In the genomic region with DNA sequence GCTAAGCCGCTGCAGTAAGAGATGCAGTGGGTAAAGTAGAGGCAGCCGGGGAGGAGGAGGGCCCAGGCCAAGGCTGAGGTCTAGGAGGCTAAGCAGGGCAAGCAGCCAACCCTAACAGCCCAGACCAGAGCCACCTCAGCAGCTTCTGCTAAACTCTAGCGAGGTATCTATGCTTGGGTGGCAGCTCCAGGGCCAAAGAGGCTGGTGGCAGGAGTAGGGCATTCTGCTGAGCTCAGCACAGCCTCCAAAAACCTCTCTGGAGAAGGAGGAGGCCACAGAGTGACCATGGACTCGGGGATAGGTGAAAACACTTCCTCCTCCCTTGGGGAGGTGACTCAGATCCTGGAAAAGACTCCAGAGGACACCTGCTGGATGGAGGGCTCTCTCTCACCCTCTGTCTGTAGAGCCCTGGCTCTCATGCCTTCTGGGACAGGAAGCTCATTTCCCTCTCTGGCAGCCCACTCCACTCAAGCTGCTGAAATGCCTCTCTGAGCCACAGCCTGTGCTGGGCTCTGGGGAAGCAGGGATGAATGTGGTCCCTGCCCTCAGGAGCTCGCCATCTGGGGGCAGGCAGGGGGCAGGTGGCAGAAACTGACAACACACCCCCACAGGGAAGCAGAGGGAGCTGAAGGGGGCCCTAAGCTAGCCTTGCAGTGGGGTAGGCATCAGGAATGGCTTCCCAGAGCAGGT, we compare ENCODE assay signal across 16 cellular contexts. TPM values are rescaled to one million over a fixed set of nuclear protein-coding genes. Genes with fewer than 3 reads are reported as not detected.
DNase-seq lines count a peak whose midpoint lies in the region; ATAC-seq and TF ChIP-seq lines count a peak whose summit lies in the region.
"Had no signal": no experiment of that assay in that cellular context is flagged by ENCODE, and none has a peak within 500 bp of the region (broad histone marks: within the 10 kb centered on the region; RNA-seq: fewer than 3 reads in every experiment).

No MANE protein-coding gene starts in this region.

- peak; percentile 34 for DNase-seq in activated effector memory CD4-positive, alpha-beta T cell treated with anti-CD3 and anti-CD28 coated beads, Interleukin-2, amount 50 U/mL, for 16 hours
- no peak for DNase-seq in activated effector memory CD4-positive, alpha-beta T cell treated with Interleukin-2 at 50 U/mL for 16 hours
- DNase-seq in MG63 = peak; percentile 36
- DNase-seq in epithelial cell of proximal tubule (ENCODE audit: low read depth) = no peak
- DNase-seq in upper lobe of right lung = peak; percentile 46
- DNase-seq in stimulated activated naive CD4-positive, alpha-beta T cell (lab: John Stamatoyannopoulos, UW) = no peak
- DNase-seq: activated CD4-positive, alpha-beta T cell treated with anti-CD3 and anti-CD28 coated beads, Interleukin-2, amount 50 U/mL, for 1 hour; activated T-cell treated with anti-CD3 and anti-CD28 coated beads for 4 hours; cortex of kidney; glutamatergic neuron; NCI-H1048; right cardiac atrium; SJCRH30; stimulated activated CD4-positive, alpha-beta T cell treated with anti-CD3 and anti-CD28 coated beads, Interleukin-1b, Interleukin-23, amount 100 ng/mL, for 48 hours had no signal

- no peaks in the 10 kb centered on the region for H3K4me1 ChIP-seq in upper lobe of right lung
- H3K4me1 ChIP-seq: SJCRH30 had no signal

- no peak overlapping the region for H3K27ac ChIP-seq in upper lobe of right lung
- H3K27ac ChIP-seq: SJCRH30 had no signal

- H3K36me3 ChIP-seq in MG63 (no peaks in the 10 kb centered on the region), upper lobe of right lung (no peaks in the 10 kb centered on the region)
- H3K36me3 ChIP-seq: SJCRH30 had no signal

- H3K27me3 ChIP-seq in MG63 (no peaks in the 10 kb centered on the region), upper lobe of right lung (no peaks in the 10 kb centered on the region)

- H3K4me3 ChIP-seq in MG63 = no peak overlapping the region
- no peak overlapping the region for H3K4me3 ChIP-seq in epithelial cell of proximal tubule (ENCODE audit: low read depth, low read length)
- no peak overlapping the region for H3K4me3 ChIP-seq in upper lobe of right lung
- H3K4me3 ChIP-seq: SJCRH30 had no signal

- ATAC-seq in upper lobe of right lung = peak; percentile 42
- ATAC-seq in HG02885 (IDR thresholded peaks at IDR 0.05; ENCODE audit: poor library complexity, unreplicated experiment) = no peak
- no peak for ATAC-seq in HG03280 (IDR thresholded peaks at IDR 0.05; ENCODE audit: unreplicated experiment)
- ATAC-seq: right cardiac atrium had no signal

- intact Hi-C loops in upper lobe of right lung (cut with DNase I) = no loop called here

- H3K9me3 ChIP-seq in MG63 (no peaks in the 10 kb centered on the region), upper lobe of right lung (no peaks in the 10 kb centered on the region)
- H3K9me3 ChIP-seq: SJCRH30 had no signal

- TF ChIP-seq CTCF in epithelial cell of proximal tubule (conservative IDR thresholded peaks at IDR 0.05; ENCODE audit: low read depth, low read length) = peak; percentile 21
- TF ChIP-seq CTCF in upper lobe of right lung (IDR thresholded peaks at IDR 0.05) = no peak

RNA-seq across cellular contexts. Expression of gene TPBGL, which starts 16.5 kb away (rescaled TPM):
- total RNA-seq in MG63 (2014; rRNA removed; shearing (Covaris generic); ENCODE audit: low replicate concordance) = not detected in 2 replicates
- total RNA-seq in epithelial cell of proximal tubule = not detected in 2 replicates
- 0.64 TPM for total RNA-seq in upper lobe of right lung
- total RNA-seq: SJCRH30 had no signal

Comparison
In these comparisons a context has a peak if more than half of its experiments do, and no peak if none do; other contexts are left out.
1. DNase-seq: peak in activated effector memory CD4-positive, alpha-beta T cell treated with anti-CD3 and anti-CD28 coated beads, Interleukin-2, amount 50 U/mL, for 16 hours (single experiment), MG63 (single experiment) and upper lobe of right lung (single experiment); none in activated effector memory CD4-positive, alpha-beta T cell treated with Interleukin-2 at 50 U/mL for 16 hours (single experiment), epithelial cell of proximal tubule (single experiment) and stimulated activated naive CD4-positive, alpha-beta T cell (0 of 6).